In genomic region chr1:88867743-88868521, GRCh38 we compare ENCODE assay signal across 1 cellular context.
TF ChIP-seq lines count a peak whose summit lies in the region.

No MANE protein-coding gene starts in this region.

TF ChIP-seq in GM12878, 131 proteins besides CTCF, POLR2A, EP300 and RAD21 (continued from another document):
- TF ChIP-seq ATF7 (IDR thresholded peaks at IDR 0.05; ENCODE audit: low read depth) (peak; percentile 76), EED (IDR thresholded peaks at IDR 0.05; ENCODE audit: low read depth) (peak; percentile 27; the same call in 1 of the 2 replicates)
